In genomic region chr7:75712517-75713361, GRCh38 we compare ENCODE assay signal across 2 cellular contexts.
TF ChIP-seq lines count a peak whose summit lies in the region.

No MANE protein-coding gene starts in this region.

TF ChIP-seq in SK-N-SH, 30 proteins besides CTCF, POLR2A, EP300 and RAD21 (continued from another document):
- TF ChIP-seq, protein P1, sequence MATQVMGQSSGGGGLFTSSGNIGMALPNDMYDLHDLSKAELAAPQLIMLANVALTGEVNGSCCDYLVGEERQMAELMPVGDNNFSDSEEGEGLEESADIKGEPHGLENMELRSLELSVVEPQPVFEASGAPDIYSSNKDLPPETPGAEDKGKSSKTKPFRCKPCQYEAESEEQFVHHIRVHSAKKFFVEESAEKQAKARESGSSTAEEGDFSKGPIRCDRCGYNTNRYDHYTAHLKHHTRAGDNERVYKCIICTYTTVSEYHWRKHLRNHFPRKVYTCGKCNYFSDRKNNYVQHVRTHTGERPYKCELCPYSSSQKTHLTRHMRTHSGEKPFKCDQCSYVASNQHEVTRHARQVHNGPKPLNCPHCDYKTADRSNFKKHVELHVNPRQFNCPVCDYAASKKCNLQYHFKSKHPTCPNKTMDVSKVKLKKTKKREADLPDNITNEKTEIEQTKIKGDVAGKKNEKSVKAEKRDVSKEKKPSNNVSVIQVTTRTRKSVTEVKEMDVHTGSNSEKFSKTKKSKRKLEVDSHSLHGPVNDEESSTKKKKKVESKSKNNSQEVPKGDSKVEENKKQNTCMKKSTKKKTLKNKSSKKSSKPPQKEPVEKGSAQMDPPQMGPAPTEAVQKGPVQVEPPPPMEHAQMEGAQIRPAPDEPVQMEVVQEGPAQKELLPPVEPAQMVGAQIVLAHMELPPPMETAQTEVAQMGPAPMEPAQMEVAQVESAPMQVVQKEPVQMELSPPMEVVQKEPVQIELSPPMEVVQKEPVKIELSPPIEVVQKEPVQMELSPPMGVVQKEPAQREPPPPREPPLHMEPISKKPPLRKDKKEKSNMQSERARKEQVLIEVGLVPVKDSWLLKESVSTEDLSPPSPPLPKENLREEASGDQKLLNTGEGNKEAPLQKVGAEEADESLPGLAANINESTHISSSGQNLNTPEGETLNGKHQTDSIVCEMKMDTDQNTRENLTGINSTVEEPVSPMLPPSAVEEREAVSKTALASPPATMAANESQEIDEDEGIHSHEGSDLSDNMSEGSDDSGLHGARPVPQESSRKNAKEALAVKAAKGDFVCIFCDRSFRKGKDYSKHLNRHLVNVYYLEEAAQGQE (IDR thresholded peaks at IDR 0.05; ENCODE audit: low read depth, low read length) = no peak
- no peak for TF ChIP-seq CHD2 (IDR thresholded peaks at IDR 0.05; ENCODE audit: low read length, partially characterized antibody)
- TF ChIP-seq RXRA (IDR thresholded peaks at IDR 0.05; ENCODE audit: borderline replicate concordance, low read depth) = no peak
- no peak for TF ChIP-seq GATA2 (CRISPR knock-in tag; IDR thresholded peaks at IDR 0.05)

TF ChIP-seq in SK-N-SH treated with all-trans-retinoic acid at 6 μM for 48 hours, 23 proteins besides CTCF, POLR2A, EP300 and RAD21 (continued from another document):
- TF ChIP-seq ZNF70 (CRISPR knock-in tag; IDR thresholded peaks at IDR 0.05) = no peak
- TF ChIP-seq ESRRG (CRISPR knock-in tag; IDR thresholded peaks at IDR 0.05) = no peak
- TF ChIP-seq PATZ1 (CRISPR knock-in tag; IDR thresholded peaks at IDR 0.05; ENCODE audit: borderline replicate concordance) = no peak
- no peak for TF ChIP-seq ISL1 (CRISPR knock-in tag; IDR thresholded peaks at IDR 0.05)
- TF ChIP-seq CSDC2 (CRISPR knock-in tag; IDR thresholded peaks at IDR 0.05) = no peak
- no peak for TF ChIP-seq TCF4 (CRISPR knock-in tag; IDR thresholded peaks at IDR 0.05; ENCODE audit: borderline replicate concordance)
- TF ChIP-seq PPARA (CRISPR knock-in tag; IDR thresholded peaks at IDR 0.05; ENCODE audit: borderline replicate concordance) = no peak
- no peak for TF ChIP-seq CSRNP3 (CRISPR knock-in tag; IDR thresholded peaks at IDR 0.05)
- TF ChIP-seq ZNF565 (CRISPR knock-in tag; conservative IDR thresholded peaks at IDR 0.05; ENCODE audit: low read depth) = no peak
